Comparison of ENCODE assay signal across 8 cellular contexts in genomic region chr6:116277124-116277523, GRCh38. TPM values are rescaled to one million over a fixed set of nuclear protein-coding genes. Genes with fewer than 3 reads are reported as not detected.
DNase-seq lines count a peak whose midpoint lies in the region; ATAC-seq and TF ChIP-seq lines count a peak whose summit lies in the region.

No MANE protein-coding gene starts in this region.

- H3K4me1 ChIP-seq in adrenal gland (replicated peaks in 1 of 2) (peaks cover 15 to 60% of the 10 kb centered on the region in 2 donors), lower lobe of right lung (peaks cover 57% of the 10 kb centered on the region), transverse colon (peaks cover 3 to 53% (median 41%) of the 10 kb centered on the region in 4 donors)

- peak overlapping the region; percentile 96 for H3K27ac Mint-ChIP-seq in activated naive CD4-positive, alpha-beta T cell treated with anti-CD3 and anti-CD28 coated beads for 36 hours

- TF ChIP-seq EP300 in transverse colon (IDR thresholded peaks at IDR 0.05; ENCODE audit: low read depth), result no peak

- H3K27me3 ChIP-seq in adrenal gland (no peaks in the 10 kb centered on the region), lower lobe of right lung (ENCODE audit: low read depth) (no peaks in the 10 kb centered on the region), transverse colon (no peaks in the 10 kb centered on the region)

- H3K27me3 Mint-ChIP-seq in activated naive CD4-positive, alpha-beta T cell treated with anti-CD3 and anti-CD28 coated beads for 36 hours (ENCODE audit: low read depth), result no peaks in the 10 kb centered on the region

- CTCF ChIA-PET in activated naive CD4-positive, alpha-beta T cell treated with anti-CD3 and anti-CD28 coated beads for 36 hours (lab: Charles Lee), result interaction anchor here (0.6 to 5.0 kb wide), 4 partner anchors 9 to 394 kb away, joined by 3 to 31 read pairs (median 5); no protein-coding TSS in a partner anchor

- H3K27ac ChIP-seq in adrenal gland (peak overlapping the region in 3 of 5 donors; percentile 6 to 99 (median 27)), lower lobe of right lung (no peak overlapping the region), transverse colon (peak overlapping the region; percentile 30 to 98 (median 97))

- peak overlapping the region; percentile 93 for H3K4me3 Mint-ChIP-seq in activated naive CD4-positive, alpha-beta T cell treated with anti-CD3 and anti-CD28 coated beads for 36 hours

- WGBS in adrenal gland, 4 donors, result 11 to 18% (median 13%) methylated on average over 3 of the region's 3 CpGs
- 7 to 21% methylated on average over 2 to 3 of the region's 3 CpGs for WGBS in transverse colon (ENCODE audit: low coverage in 1 of 2), 2 donors

- H3K36me3 Mint-ChIP-seq in activated naive CD4-positive, alpha-beta T cell treated with anti-CD3 and anti-CD28 coated beads for 36 hours (ENCODE audit: low read depth), result peaks cover 28% of the 10 kb centered on the region

- H3K9me3 ChIP-seq in adrenal gland (replicated peaks in 1 of 3), result no peaks in the 10 kb centered on the region
- no peaks in the 10 kb centered on the region for H3K9me3 ChIP-seq in lower lobe of right lung
- no peaks in the 10 kb centered on the region for H3K9me3 ChIP-seq in transverse colon

- DNase-seq in activated naive CD4-positive, alpha-beta T cell treated with anti-CD3 and anti-CD28 coated beads for 36 hours, result no peak
- DNase-seq in activated naive CD4-positive, alpha-beta T cell (lab: John Stamatoyannopoulos, UW), result no peak
- no peak for DNase-seq in adrenal gland
- DNase-seq in lower lobe of right lung, result no peak
- no peak for DNase-seq in transverse colon
- DNase-seq in T1000 (lab: John Stamatoyannopoulos, UW), result no peak

- TF ChIP-seq POLR2A in adrenal gland (IDR thresholded peaks at IDR 0.05) (no peak), transverse colon (IDR thresholded peaks at IDR 0.05) (no peak)

- no peaks in the 10 kb centered on the region for H3K9me3 Mint-ChIP-seq in activated naive CD4-positive, alpha-beta T cell treated with anti-CD3 and anti-CD28 coated beads for 36 hours

- intact Hi-C loops in activated naive CD4-positive, alpha-beta T cell treated with anti-CD3 and anti-CD28 coated beads for 36 hours (cut with micrococcal nuclease), result no loop called here
- intact Hi-C loops in adrenal gland (cut with DNase I) (loop anchor here (10.0 kb wide), 2 partner anchors 258 to 288 kb away; no protein-coding TSS in a partner anchor), lower lobe of right lung (cut with DNase I) (no loop called here), transverse colon (cut with DNase I; ENCODE audit: low total_unique reads) (no loop called here)

- no peak for TF ChIP-seq CTCF in adrenal gland (IDR thresholded peaks at IDR 0.05)
- TF ChIP-seq CTCF in lower lobe of right lung (IDR thresholded peaks at IDR 0.05), result no peak
- no peak for TF ChIP-seq CTCF in transverse colon (IDR thresholded peaks at IDR 0.05)

- ATAC-seq in lower lobe of right lung (no peak), GM21786 (IDR thresholded peaks at IDR 0.05; ENCODE audit: unreplicated experiment) (no peak), GM18520 (IDR thresholded peaks at IDR 0.05; ENCODE audit: unreplicated experiment) (no peak)

- H3K36me3 ChIP-seq in adrenal gland (replicated peaks in 1 of 2), result peaks cover 0 to 28% of the 10 kb centered on the region in 2 donors
- peaks cover 32% of the 10 kb centered on the region for H3K36me3 ChIP-seq in lower lobe of right lung
- peaks cover 0 to 13% (median 2%) of the 10 kb centered on the region in 4 donors for H3K36me3 ChIP-seq in transverse colon

- H3K4me3 ChIP-seq in adrenal gland (peak overlapping the region in 2 of 4 donors; percentile 81 to 95), lower lobe of right lung (peak overlapping the region; percentile 75), transverse colon (peak overlapping the region in 3 of 4 donors; percentile 80 to 86 (median 82))

- peaks cover 52% of the 10 kb centered on the region for H3K4me1 Mint-ChIP-seq in activated naive CD4-positive, alpha-beta T cell treated with anti-CD3 and anti-CD28 coated beads for 36 hours (ENCODE audit: low read depth)

- in situ Hi-C loops in transverse colon (cut with MboI; ENCODE audit: low pct_ligation_motif_present in 1 of 4, low pct_unique_long_range_greater_than_20kb in 1 of 4, low sequenced_read_pairs in 3 of 4), result loop anchor here in 2 of 4 donors (10.0 to 25.0 kb wide), 3 partner anchors 135 to 385 kb away; partner anchors contain the start of gene ZUP1 (in 1 of the 2)

RNA-seq across cellular contexts. Expression of gene TSPYL1, which starts 2.6 kb away (rescaled TPM):
- 10 to 100 TPM; 33.4 to 34.7 TPM for total RNA-seq in activated naive CD4-positive, alpha-beta T cell treated with anti-CD3 and anti-CD28 coated beads for 36 hours
- total RNA-seq in adrenal gland (100 to 1,000 TPM; 164 to 271 (median 212) TPM), lower lobe of right lung (72.7 TPM), transverse colon (10 to 100 TPM; 16.1 to 59.8 (median 47.9) TPM)
- polyA plus RNA-seq in adrenal gland, result 100 to 1,000 TPM in 1 of 3 donors, 10 to 100 TPM in 2; 24.8 to 111 (median 42.6) TPM

RNA-seq across cellular contexts. Expression of gene TSPYL4, which starts 23.2 kb away (rescaled TPM):
- total RNA-seq in activated naive CD4-positive, alpha-beta T cell treated with anti-CD3 and anti-CD28 coated beads for 36 hours, result 1 to 10 TPM; 7.8 to 8.0 TPM
- total RNA-seq in adrenal gland, result 10 to 100 TPM; 16.2 to 45.7 (median 32.9) TPM
- 10 to 100 TPM; 14.6 to 58.4 (median 16.0) TPM for polyA plus RNA-seq in adrenal gland
- 12.8 TPM for total RNA-seq in lower lobe of right lung
- total RNA-seq in transverse colon, result 1 to 10 TPM; 3.0 to 7.8 (median 6.4) TPM

Comparison
In these comparisons a context has a peak if more than half of its experiments do, and no peak if none do; other contexts are left out.
1. intact Hi-C loops: an anchor here in adrenal gland (10.0 kb wide); none called in activated naive CD4-positive, alpha-beta T cell treated with anti-CD3 and anti-CD28 coated beads for 36 hours, lower lobe of right lung and transverse colon.